ENCODE assay signal across 9 cellular contexts in genomic region chr4:73341454-73341853, GRCh38.
DNase-seq lines count a peak whose midpoint lies in the region; ATAC-seq and TF ChIP-seq lines count a peak whose summit lies in the region.
"Had no signal": no experiment of that assay in that cellular context is flagged by ENCODE, and none has a peak within 500 bp of the region (broad histone marks: within the 10 kb centered on the region; RNA-seq: fewer than 3 reads in every experiment).

No MANE protein-coding gene starts in this region.

- H3K9me2 ChIP-seq in OCI-LY7 (ENCODE audit: insufficient read depth, low read length), result no peaks in the 10 kb centered on the region

- ATAC-seq in GM18511 (IDR thresholded peaks at IDR 0.05; ENCODE audit: unreplicated experiment) (peak; percentile 65), HG03097 (IDR thresholded peaks at IDR 0.05; ENCODE audit: low FRiP score, unreplicated experiment) (no peak)

- H3K4me1 Mint-ChIP-seq in endodermal cell (peaks cover 21% of the 10 kb centered on the region), nephron progenitor cell (no peaks in the 10 kb centered on the region)
- H3K4me1 Mint-ChIP-seq in CD8-positive, alpha-beta memory T cell, result no peaks in the 10 kb centered on the region
- H3K4me1 Mint-ChIP-seq: memory B cell had no signal

- H3K9me3 ChIP-seq in OCI-LY7 (ENCODE audit: low read length) (no peaks in the 10 kb centered on the region), endodermal cell (ENCODE audit: control insufficient read depth, low read length) (peaks cover 6% of the 10 kb centered on the region)
- no peaks in the 10 kb centered on the region for H3K9me3 ChIP-seq in CD8-positive, alpha-beta memory T cell (ENCODE audit: low read length)

- no peak overlapping the region for H3K27ac Mint-ChIP-seq in endodermal cell
- H3K27ac Mint-ChIP-seq in nephron progenitor cell, result no peak overlapping the region
- H3K27ac Mint-ChIP-seq in CD8-positive, alpha-beta memory T cell, result no peak overlapping the region
- H3K27ac Mint-ChIP-seq: memory B cell had no signal

- no peak overlapping the region for H3K9ac ChIP-seq in endodermal cell (ENCODE audit: extremely low read depth, low read length, poor library complexity, severe bottlenecking)

- H3K4me1 ChIP-seq in OCI-LY7 (ENCODE audit: insufficient read depth, low read length, poor library complexity, severe bottlenecking), result no peaks in the 10 kb centered on the region
- no peaks in the 10 kb centered on the region for H3K4me1 ChIP-seq in endodermal cell (ENCODE audit: control insufficient read depth, insufficient read depth, low read length)
- no peaks in the 10 kb centered on the region for H3K4me1 ChIP-seq in CD8-positive, alpha-beta memory T cell (ENCODE audit: insufficient read depth, low read length)

- no peaks in the 10 kb centered on the region for H4K20me1 ChIP-seq in OCI-LY7 (ENCODE audit: insufficient read depth, low read length)

- H3K27ac ChIP-seq in OCI-LY7 (ENCODE audit: low read depth, low read length, poor library complexity, severe bottlenecking) (no peak overlapping the region), endodermal cell (ENCODE audit: low read depth, low read length) (no peak overlapping the region)
- no peak overlapping the region for H3K27ac ChIP-seq in CD8-positive, alpha-beta memory T cell (ENCODE audit: low read depth, low read length)

- POLR2A ChIA-PET in OCI-LY7 (lab: Charles Lee), result interaction anchor here (0.6 to 0.8 kb wide), 2 partner anchors 23 to 278 kb away, joined by 3 read pairs; no protein-coding TSS in a partner anchor
- POLR2A ChIA-PET in CD8-positive, alpha-beta memory T cell (lab: Charles Lee), result no interaction called here

- H3K27me3 ChIP-seq in endodermal cell (ENCODE audit: control insufficient read depth, insufficient read depth, low read length, poor library complexity, severe bottlenecking), result no peaks in the 10 kb centered on the region
- no peaks in the 10 kb centered on the region for H3K27me3 ChIP-seq in CD8-positive, alpha-beta memory T cell (ENCODE audit: insufficient read depth, low read length, poor library complexity, severe bottlenecking)

- no TSS peak for BruUV-seq in OCI-LY7 (replicated peaks; lab: Mats Ljungman, UMichigan)

- no peak overlapping the region for H2AFZ ChIP-seq in OCI-LY7 (ENCODE audit: low read length)

- H3K4me2 ChIP-seq in OCI-LY7 (ENCODE audit: low read length), result no peak overlapping the region

- H3K27me3 Mint-ChIP-seq in endodermal cell (ENCODE audit: insufficient read depth), result no peaks in the 10 kb centered on the region
- H3K27me3 Mint-ChIP-seq in nephron progenitor cell (ENCODE audit: low read depth, poor library complexity), result peaks cover 3% of the 10 kb centered on the region
- H3K27me3 Mint-ChIP-seq in CD8-positive, alpha-beta memory T cell, result peaks cover 1 to 27% of the 10 kb centered on the region in 2 donors

- no peak overlapping the region for H3K4me3 ChIP-seq in OCI-LY7 (ENCODE audit: low read depth, low read length, poor library complexity, severe bottlenecking)
- H3K4me3 ChIP-seq in endodermal cell (ENCODE audit: low read length), result no peak overlapping the region
- H3K4me3 ChIP-seq in CD8-positive, alpha-beta memory T cell (ENCODE audit: low read length), result no peak overlapping the region

- peaks cover 9% of the 10 kb centered on the region for H3K9me3 Mint-ChIP-seq in endodermal cell
- no peaks in the 10 kb centered on the region for H3K9me3 Mint-ChIP-seq in nephron progenitor cell
- H3K9me3 Mint-ChIP-seq in CD8-positive, alpha-beta memory T cell, result no peaks in the 10 kb centered on the region
- H3K9me3 Mint-ChIP-seq: memory B cell had no signal

- no peak overlapping the region for H3K4me3 Mint-ChIP-seq in endodermal cell
- H3K4me3 Mint-ChIP-seq in nephron progenitor cell, result no peak overlapping the region
- H3K4me3 Mint-ChIP-seq in CD8-positive, alpha-beta memory T cell, result no peak overlapping the region
- H3K4me3 Mint-ChIP-seq: memory B cell had no signal

- intact Hi-C loops in OCI-LY7 (cut with micrococcal nuclease; ENCODE audit: unreplicated experiment), result loop anchor here (1.0 to 2.0 kb wide), 2 partner anchors 231 to 328 kb away; no protein-coding TSS in a partner anchor

- 47 to 73% methylated on average over 2 to 4 of the region's 4 CpGs for WGBS in endodermal cell (ENCODE audit: insufficient coverage in 1 of 2, insufficient read length in 1 of 2), 2 experiments

- TF ChIP-seq CTCF in OCI-LY7 (conservative IDR thresholded peaks at IDR 0.05; ENCODE audit: low read length) (peak; percentile 78), endodermal cell (conservative IDR thresholded peaks at IDR 0.05) (peak; percentile 88), nephron progenitor cell (IDR thresholded peaks at IDR 0.05) (peak; percentile 52)

- CTCF ChIA-PET in OCI-LY7 (lab: Charles Lee; ENCODE audit: unreplicated experiment), result interaction anchor here (1.2 kb wide), 1 partner anchor 102 kb away, joined by 3 read pairs; no protein-coding TSS in a partner anchor
- CTCF ChIA-PET in CD8-positive, alpha-beta memory T cell (lab: Charles Lee), result no interaction called here

- H3K36me3 Mint-ChIP-seq in endodermal cell (ENCODE audit: low read depth) (no peaks in the 10 kb centered on the region), nephron progenitor cell (ENCODE audit: low read depth) (no peaks in the 10 kb centered on the region)
- H3K36me3 Mint-ChIP-seq in CD8-positive, alpha-beta memory T cell, result no peaks in the 10 kb centered on the region
- H3K36me3 Mint-ChIP-seq: memory B cell had no signal

- in situ Hi-C loops in KBM-7 (cut with MboI; ENCODE audit: low pct_unique_long_range_greater_than_20kb, low sequenced_read_pairs), result no loop called here

- no peaks in the 10 kb centered on the region for H3K36me3 ChIP-seq in OCI-LY7 (ENCODE audit: insufficient read depth, low read length)
- no peaks in the 10 kb centered on the region for H3K36me3 ChIP-seq in endodermal cell (ENCODE audit: control insufficient read depth, insufficient read depth, low read length)
- H3K36me3 ChIP-seq in CD8-positive, alpha-beta memory T cell (ENCODE audit: insufficient read depth, low read length), result no peaks in the 10 kb centered on the region

- no peaks in the 10 kb centered on the region for H3K79me2 ChIP-seq in OCI-LY7 (ENCODE audit: insufficient read depth, low read depth, low read length)

- DNase-seq in AML-193 (lab: John Stamatoyannopoulos, UW), result peak; percentile 32 to 37
- DNase-seq in KBM-7, result peak; percentile 35
- peak; percentile 60 for DNase-seq in OCI-LY7 (ENCODE audit: low spot score)
- peak; percentile 79 for DNase-seq in endodermal cell
- DNase-seq in nephron progenitor cell, result peak; percentile 19
- DNase-seq in CD8-positive, alpha-beta memory T cell, result no peak

Comparison
In these comparisons a context has a peak if more than half of its experiments do, and no peak if none do; other contexts are left out.
1. DNase-seq: peak in AML-193 (2 of 2), KBM-7 (single experiment), OCI-LY7 (single experiment), endodermal cell (single experiment) and nephron progenitor cell (single experiment); none in CD8-positive, alpha-beta memory T cell (0 of 5).
2. Peak in every context shown above with its lines, with median percentiles within 50 percentile points of each other: CTCF ChIP-seq.